In the genomic region with DNA sequence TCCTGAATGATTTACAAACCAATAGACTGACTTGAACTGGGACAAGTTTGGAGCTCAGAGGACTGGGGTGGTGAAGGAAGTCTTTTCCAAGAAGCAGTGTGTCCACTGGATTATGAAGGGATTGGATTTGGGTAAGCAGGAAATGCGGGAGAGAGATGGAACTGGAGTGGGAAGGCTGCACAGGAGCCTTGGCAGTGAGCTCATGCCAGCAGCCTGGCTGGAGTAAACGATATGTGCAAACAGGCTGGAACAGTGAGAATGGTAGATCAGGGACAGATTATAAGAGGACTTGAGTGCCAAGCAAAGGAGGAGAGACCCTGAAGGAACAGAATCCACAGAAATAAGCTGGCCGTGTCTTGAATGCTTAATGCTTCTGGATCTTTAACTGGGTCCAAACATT, we compare ENCODE assay signal across 1 cellular context.
TF ChIP-seq lines count a peak whose summit lies in the region.

No MANE protein-coding gene starts in this region.

TF ChIP-seq in HepG2, 621 proteins besides CTCF, POLR2A, EP300 and RAD21 (continued from another document):
- TF ChIP-seq, protein P1, sequence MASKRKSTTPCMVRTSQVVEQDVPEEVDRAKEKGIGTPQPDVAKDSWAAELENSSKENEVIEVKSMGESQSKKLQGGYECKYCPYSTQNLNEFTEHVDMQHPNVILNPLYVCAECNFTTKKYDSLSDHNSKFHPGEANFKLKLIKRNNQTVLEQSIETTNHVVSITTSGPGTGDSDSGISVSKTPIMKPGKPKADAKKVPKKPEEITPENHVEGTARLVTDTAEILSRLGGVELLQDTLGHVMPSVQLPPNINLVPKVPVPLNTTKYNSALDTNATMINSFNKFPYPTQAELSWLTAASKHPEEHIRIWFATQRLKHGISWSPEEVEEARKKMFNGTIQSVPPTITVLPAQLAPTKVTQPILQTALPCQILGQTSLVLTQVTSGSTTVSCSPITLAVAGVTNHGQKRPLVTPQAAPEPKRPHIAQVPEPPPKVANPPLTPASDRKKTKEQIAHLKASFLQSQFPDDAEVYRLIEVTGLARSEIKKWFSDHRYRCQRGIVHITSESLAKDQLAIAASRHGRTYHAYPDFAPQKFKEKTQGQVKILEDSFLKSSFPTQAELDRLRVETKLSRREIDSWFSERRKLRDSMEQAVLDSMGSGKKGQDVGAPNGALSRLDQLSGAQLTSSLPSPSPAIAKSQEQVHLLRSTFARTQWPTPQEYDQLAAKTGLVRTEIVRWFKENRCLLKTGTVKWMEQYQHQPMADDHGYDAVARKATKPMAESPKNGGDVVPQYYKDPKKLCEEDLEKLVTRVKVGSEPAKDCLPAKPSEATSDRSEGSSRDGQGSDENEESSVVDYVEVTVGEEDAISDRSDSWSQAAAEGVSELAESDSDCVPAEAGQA (IDR thresholded peaks at IDR 0.05; ENCODE audit: low read depth): no peak
- TF ChIP-seq, protein P1 (CRISPR knock-in tag; IDR thresholded peaks at IDR 0.05; ENCODE audit: borderline replicate concordance): no peak
- no peak for TF ChIP-seq DR1 (CRISPR knock-in tag; IDR thresholded peaks at IDR 0.05)
- no peak for TF ChIP-seq ZNF232 (CRISPR knock-in tag; IDR thresholded peaks at IDR 0.05; ENCODE audit: borderline replicate concordance)
- no peak for TF ChIP-seq MED8 (CRISPR knock-in tag; IDR thresholded peaks at IDR 0.05; ENCODE audit: insufficient replicate concordance)
- TF ChIP-seq ZNF20 (CRISPR knock-in tag; IDR thresholded peaks at IDR 0.05): no peak
- TF ChIP-seq, protein P2, sequence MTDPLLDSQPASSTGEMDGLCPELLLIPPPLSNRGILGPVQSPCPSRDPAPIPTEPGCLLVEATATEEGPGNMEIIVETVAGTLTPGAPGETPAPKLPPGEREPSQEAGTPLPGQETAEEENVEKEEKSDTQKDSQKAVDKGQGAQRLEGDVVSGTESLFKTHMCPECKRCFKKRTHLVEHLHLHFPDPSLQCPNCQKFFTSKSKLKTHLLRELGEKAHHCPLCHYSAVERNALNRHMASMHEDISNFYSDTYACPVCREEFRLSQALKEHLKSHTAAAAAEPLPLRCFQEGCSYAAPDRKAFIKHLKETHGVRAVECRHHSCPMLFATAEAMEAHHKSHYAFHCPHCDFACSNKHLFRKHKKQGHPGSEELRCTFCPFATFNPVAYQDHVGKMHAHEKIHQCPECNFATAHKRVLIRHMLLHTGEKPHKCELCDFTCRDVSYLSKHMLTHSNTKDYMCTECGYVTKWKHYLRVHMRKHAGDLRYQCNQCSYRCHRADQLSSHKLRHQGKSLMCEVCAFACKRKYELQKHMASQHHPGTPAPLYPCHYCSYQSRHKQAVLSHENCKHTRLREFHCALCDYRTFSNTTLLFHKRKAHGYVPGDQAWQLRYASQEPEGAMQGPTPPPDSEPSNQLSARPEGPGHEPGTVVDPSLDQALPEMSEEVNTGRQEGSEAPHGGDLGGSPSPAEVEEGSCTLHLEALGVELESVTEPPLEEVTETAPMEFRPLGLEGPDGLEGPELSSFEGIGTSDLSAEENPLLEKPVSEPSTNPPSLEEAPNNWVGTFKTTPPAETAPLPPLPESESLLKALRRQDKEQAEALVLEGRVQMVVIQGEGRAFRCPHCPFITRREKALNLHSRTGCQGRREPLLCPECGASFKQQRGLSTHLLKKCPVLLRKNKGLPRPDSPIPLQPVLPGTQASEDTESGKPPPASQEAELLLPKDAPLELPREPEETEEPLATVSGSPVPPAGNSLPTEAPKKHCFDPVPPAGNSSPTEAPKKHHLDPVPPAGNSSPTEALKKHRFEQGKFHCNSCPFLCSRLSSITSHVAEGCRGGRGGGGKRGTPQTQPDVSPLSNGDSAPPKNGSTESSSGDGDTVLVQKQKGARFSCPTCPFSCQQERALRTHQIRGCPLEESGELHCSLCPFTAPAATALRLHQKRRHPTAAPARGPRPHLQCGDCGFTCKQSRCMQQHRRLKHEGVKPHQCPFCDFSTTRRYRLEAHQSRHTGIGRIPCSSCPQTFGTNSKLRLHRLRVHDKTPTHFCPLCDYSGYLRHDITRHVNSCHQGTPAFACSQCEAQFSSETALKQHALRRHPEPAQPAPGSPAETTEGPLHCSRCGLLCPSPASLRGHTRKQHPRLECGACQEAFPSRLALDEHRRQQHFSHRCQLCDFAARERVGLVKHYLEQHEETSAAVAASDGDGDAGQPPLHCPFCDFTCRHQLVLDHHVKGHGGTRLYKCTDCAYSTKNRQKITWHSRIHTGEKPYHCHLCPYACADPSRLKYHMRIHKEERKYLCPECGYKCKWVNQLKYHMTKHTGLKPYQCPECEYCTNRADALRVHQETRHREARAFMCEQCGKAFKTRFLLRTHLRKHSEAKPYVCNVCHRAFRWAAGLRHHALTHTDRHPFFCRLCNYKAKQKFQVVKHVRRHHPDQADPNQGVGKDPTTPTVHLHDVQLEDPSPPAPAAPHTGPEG (CRISPR knock-in tag; IDR thresholded peaks at IDR 0.05): no peak
- TF ChIP-seq ZNF292 (CRISPR knock-in tag; IDR thresholded peaks at IDR 0.05; ENCODE audit: borderline replicate concordance, low read depth): no peak
- TF ChIP-seq CAMTA2 (CRISPR knock-in tag; IDR thresholded peaks at IDR 0.05; ENCODE audit: borderline replicate concordance): no peak
- no peak for TF ChIP-seq BRD4 (CRISPR knock-in tag; IDR thresholded peaks at IDR 0.05)
- no peak for TF ChIP-seq RBFOX2 (IDR thresholded peaks at IDR 0.05; ENCODE audit: low read depth, low read length)
- TF ChIP-seq, protein P3, sequence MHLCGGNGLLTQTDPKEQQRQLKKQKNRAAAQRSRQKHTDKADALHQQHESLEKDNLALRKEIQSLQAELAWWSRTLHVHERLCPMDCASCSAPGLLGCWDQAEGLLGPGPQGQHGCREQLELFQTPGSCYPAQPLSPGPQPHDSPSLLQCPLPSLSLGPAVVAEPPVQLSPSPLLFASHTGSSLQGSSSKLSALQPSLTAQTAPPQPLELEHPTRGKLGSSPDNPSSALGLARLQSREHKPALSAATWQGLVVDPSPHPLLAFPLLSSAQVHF (CRISPR knock-in tag; IDR thresholded peaks at IDR 0.05): no peak
- TF ChIP-seq, protein P4, sequence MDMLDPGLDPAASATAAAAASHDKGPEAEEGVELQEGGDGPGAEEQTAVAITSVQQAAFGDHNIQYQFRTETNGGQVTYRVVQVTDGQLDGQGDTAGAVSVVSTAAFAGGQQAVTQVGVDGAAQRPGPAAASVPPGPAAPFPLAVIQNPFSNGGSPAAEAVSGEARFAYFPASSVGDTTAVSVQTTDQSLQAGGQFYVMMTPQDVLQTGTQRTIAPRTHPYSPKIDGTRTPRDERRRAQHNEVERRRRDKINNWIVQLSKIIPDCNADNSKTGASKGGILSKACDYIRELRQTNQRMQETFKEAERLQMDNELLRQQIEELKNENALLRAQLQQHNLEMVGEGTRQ (IDR thresholded peaks at IDR 0.05; ENCODE audit: low read depth, low read length): no peak
- TF ChIP-seq, protein P4 (CRISPR knock-in tag; IDR thresholded peaks at IDR 0.05; ENCODE audit: borderline replicate concordance): no peak
- TF ChIP-seq, protein P5, sequence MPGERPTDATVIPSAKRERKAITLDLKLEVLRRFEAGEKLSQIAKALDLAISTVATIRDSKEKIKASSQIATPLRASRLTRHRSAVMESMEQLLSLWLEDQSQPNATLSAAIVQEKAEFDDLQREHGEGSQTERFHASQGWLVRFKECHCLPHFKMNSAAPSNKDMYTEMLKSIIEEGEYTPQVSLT (CRISPR knock-in tag; IDR thresholded peaks at IDR 0.05; ENCODE audit: borderline replicate concordance, low read depth): no peak
- no peak for TF ChIP-seq MAZ (IDR thresholded peaks at IDR 0.05; ENCODE audit: borderline replicate concordance, low read depth, low read length)
- TF ChIP-seq MAZ (CRISPR knock-in tag; IDR thresholded peaks at IDR 0.05; ENCODE audit: low read depth): no peak
TF ChIP-seq in HepG2: peak in this region for 0.
